In the genomic region with DNA sequence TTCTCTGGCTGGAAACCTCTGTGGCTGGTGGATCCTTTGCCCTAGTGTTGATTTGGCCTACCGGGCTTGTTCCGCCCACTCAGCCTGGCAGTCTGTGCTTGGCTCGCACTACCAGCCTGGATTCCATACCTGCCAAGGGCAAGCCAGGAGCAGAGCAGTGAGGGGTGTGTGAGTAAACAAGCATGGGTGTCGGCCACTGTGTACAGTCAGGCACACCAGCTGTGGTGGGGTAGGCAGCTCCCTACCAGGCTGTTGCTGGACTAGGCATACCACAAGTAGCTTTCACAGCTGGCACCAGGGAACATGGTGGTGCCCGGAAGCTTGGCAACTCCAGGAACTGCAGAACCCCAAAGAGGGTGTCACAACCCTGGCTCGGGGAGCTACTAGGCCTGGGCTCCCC, we compare ENCODE assay signal across 16 cellular contexts.
DNase-seq lines count a peak whose midpoint lies in the region; ATAC-seq, FAIRE-seq and TF ChIP-seq lines count a peak whose summit lies in the region.
"Had no signal": no experiment of that assay in that cellular context is flagged by ENCODE, and none has a peak within 500 bp of the region (broad histone marks: within the 10 kb centered on the region; RNA-seq: fewer than 3 reads in every experiment).

No MANE protein-coding gene starts in this region.

- TF ChIP-seq CTCF in CD14-positive monocyte (IDR thresholded peaks at IDR 0.05), result no peak
- TF ChIP-seq CTCF in RWPE2 (IDR thresholded peaks at IDR 0.05; ENCODE audit: poor library complexity, severe bottlenecking), result no peak
- TF ChIP-seq CTCF in kidney (IDR thresholded peaks at IDR 0.05; ENCODE audit: borderline replicate concordance, extremely low read depth, insufficient read depth), result no peak

- no peak for ATAC-seq in RWPE2 (ENCODE audit: low read depth)
- ATAC-seq in stimulated activated effector memory CD8-positive, alpha-beta T cell treated with anti-CD3 and anti-CD28 coated beads, Interleukin-12 subunit alpha, Interleukin-12 subunit beta, amount 100 ng/mL, for 72 hours, result peak; percentile 19
- no peak for ATAC-seq in GM19452 (IDR thresholded peaks at IDR 0.05; ENCODE audit: unreplicated experiment)
- ATAC-seq in HG02852 (IDR thresholded peaks at IDR 0.05; ENCODE audit: unreplicated experiment), result no peak

- FAIRE-seq in kidney (lab: Jason Lieb, UNC), result no peak

- H3K9me3 Mint-ChIP-seq in CD14-positive monocyte, result peaks cover 0 to 18% (median 7%) of the 10 kb centered on the region in 7 donors
- peaks cover 7% of the 10 kb centered on the region for H3K9me3 Mint-ChIP-seq in stimulated activated effector memory CD8-positive, alpha-beta T cell treated with anti-CD3 and anti-CD28 coated beads, Interleukin-12 subunit alpha, Interleukin-12 subunit beta, amount 100 ng/mL, for 72 hours

- no peaks in the 10 kb centered on the region for H3K27me3 Mint-ChIP-seq in CD14-positive monocyte (ENCODE audit: low read depth in 3 of 3)

- H3K36me3 ChIP-seq in RWPE2 (ENCODE audit: low read depth) (no peaks in the 10 kb centered on the region), kidney (ENCODE audit: control insufficient read depth in 1 of 2, insufficient read depth in 2 of 2, low read length in 2 of 2) (no peaks in the 10 kb centered on the region)
- H3K36me3 ChIP-seq: BLaER1, HAP-1 had no signal

- H3K4me3 ChIP-seq in RWPE2 (ENCODE audit: severe bottlenecking), result no peak overlapping the region
- H3K4me3 ChIP-seq in kidney (ENCODE audit: low read length in 2 of 2), result no peak overlapping the region
- H3K4me3 ChIP-seq: BLaER1, HAP-1, PC-9 had no signal

- H3K27me3 ChIP-seq in RWPE2 (ENCODE audit: insufficient read depth, poor library complexity, severe bottlenecking), result no peaks in the 10 kb centered on the region
- H3K27me3 ChIP-seq: BLaER1 had no signal

- no peak overlapping the region for H3K27ac ChIP-seq in RWPE2 (ENCODE audit: poor library complexity, severe bottlenecking)
- no peak overlapping the region for H3K27ac ChIP-seq in kidney (ENCODE audit: low read depth in 2 of 2, low read length in 2 of 2)
- H3K27ac ChIP-seq: BLaER1, PC-9, RWPE1 had no signal

- no peak overlapping the region for H3K4me3 Mint-ChIP-seq in CD14-positive monocyte
- H3K4me3 Mint-ChIP-seq in stimulated activated effector memory CD8-positive, alpha-beta T cell treated with anti-CD3 and anti-CD28 coated beads, Interleukin-12 subunit alpha, Interleukin-12 subunit beta, amount 100 ng/mL, for 72 hours, result no peak overlapping the region

- intact Hi-C loops in CD14-positive monocyte (cut with micrococcal nuclease), result no loop called here
- intact Hi-C loops in kidney (cut with DNase I), result no loop called here

- H3K36me3 Mint-ChIP-seq in CD14-positive monocyte, result no peaks in the 10 kb centered on the region
- no peaks in the 10 kb centered on the region for H3K36me3 Mint-ChIP-seq in stimulated activated effector memory CD8-positive, alpha-beta T cell treated with anti-CD3 and anti-CD28 coated beads, Interleukin-12 subunit alpha, Interleukin-12 subunit beta, amount 100 ng/mL, for 72 hours

- peak; percentile 28 for DNase-seq in CD14-positive monocyte (ENCODE audit: low spot score)
- DNase-seq in RWPE2 (ENCODE audit: low spot score), result peak; percentile 16
- DNase-seq in kidney, result peak; percentile 37
- DNase-seq in stimulated activated effector memory CD8-positive, alpha-beta T cell treated with anti-CD3 and anti-CD28 coated beads, Interleukin-12 subunit alpha, Interleukin-12 subunit beta, amount 100 ng/mL, for 72 hours (ENCODE audit: low spot score in 2 of 2), result no peak
- no peak for DNase-seq in glomerular visceral epithelial cell (ENCODE audit: extremely low spot score)
- DNase-seq in NCI-H526 (lab: John Stamatoyannopoulos, UW), result no peak
- DNase-seq: DMS79, NCI-H1105, NCI-H2081 treated with DMSO at 0.1 percent for 48 hours, NCI-H510A, PC-9 had no signal

- H3K4me1 Mint-ChIP-seq in CD14-positive monocyte, result no peaks in the 10 kb centered on the region
- H3K4me1 Mint-ChIP-seq in stimulated activated effector memory CD8-positive, alpha-beta T cell treated with anti-CD3 and anti-CD28 coated beads, Interleukin-12 subunit alpha, Interleukin-12 subunit beta, amount 100 ng/mL, for 72 hours, result no peaks in the 10 kb centered on the region

- H3K27ac Mint-ChIP-seq in CD14-positive monocyte, result no peak overlapping the region
- H3K27ac Mint-ChIP-seq in stimulated activated effector memory CD8-positive, alpha-beta T cell treated with anti-CD3 and anti-CD28 coated beads, Interleukin-12 subunit alpha, Interleukin-12 subunit beta, amount 100 ng/mL, for 72 hours, result no peak overlapping the region

- no peak overlapping the region for H3K9ac ChIP-seq in kidney (ENCODE audit: low read length in 2 of 2)
- H3K9ac ChIP-seq: BLaER1 had no signal

- H3K4me1 ChIP-seq in RWPE2 (ENCODE audit: insufficient read depth, poor library complexity, severe bottlenecking) (no peaks in the 10 kb centered on the region), kidney (ENCODE audit: control insufficient read depth in 1 of 2, insufficient read depth in 1 of 2, low read depth in 1 of 2, low read length in 2 of 2) (no peaks in the 10 kb centered on the region)
- H3K4me1 ChIP-seq: BLaER1, HAP-1 had no signal

- H3K9me3 ChIP-seq in RWPE2 (ENCODE audit: severe bottlenecking) (no peaks in the 10 kb centered on the region), kidney (ENCODE audit: control insufficient read depth in 1 of 2, low read length in 2 of 2) (peaks cover 0 to 7% of the 10 kb centered on the region in 2 donors)
- H3K9me3 ChIP-seq: HAP-1 had no signal

Comparison
In these comparisons a context has a peak if more than half of its experiments do, and no peak if none do; other contexts are left out.
1. DNase-seq: peak in CD14-positive monocyte (single experiment), RWPE2 (single experiment) and kidney (single experiment); none in stimulated activated effector memory CD8-positive, alpha-beta T cell treated with anti-CD3 and anti-CD28 coated beads, Interleukin-12 subunit alpha, Interleukin-12 subunit beta, amount 100 ng/mL, for 72 hours (0 of 2), glomerular visceral epithelial cell (single experiment) and NCI-H526 (0 of 2).